In the genomic region with DNA sequence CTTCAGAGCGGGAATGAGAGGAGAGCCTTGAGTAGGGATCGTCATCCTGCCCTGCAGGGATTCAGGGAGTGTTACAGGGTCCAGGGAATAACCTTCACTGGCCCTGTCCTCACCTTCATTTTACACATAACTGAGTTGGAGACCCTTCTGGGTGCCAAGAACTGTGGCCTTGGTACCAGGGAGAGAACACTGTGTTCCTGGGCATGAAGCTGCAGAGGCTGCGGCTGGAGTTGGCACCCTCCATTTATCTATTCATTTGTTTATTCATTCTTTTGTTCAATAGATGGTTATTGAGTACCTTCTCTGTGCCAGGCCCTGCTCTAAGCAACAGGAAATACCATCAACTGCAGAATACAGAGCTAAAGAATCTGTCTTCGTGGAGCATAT, we compare ENCODE assay signal across 2 cellular contexts.
TF ChIP-seq lines count a peak whose summit lies in the region.

No MANE protein-coding gene starts in this region.

TF ChIP-seq in SK-N-SH, 30 proteins besides CTCF, POLR2A, EP300 and RAD21:
- TF ChIP-seq NRF1 (IDR thresholded peaks at IDR 0.05; ENCODE audit: low read depth, low read length): no peak
- no peak for TF ChIP-seq EZH2phosphoT487 (IDR thresholded peaks at IDR 0.05; ENCODE audit: borderline replicate concordance, low read depth)
- TF ChIP-seq FOSL2 (IDR thresholded peaks at IDR 0.05; ENCODE audit: borderline replicate concordance, low read depth): no peak
- no peak for TF ChIP-seq YY1 (IDR thresholded peaks at IDR 0.05; ENCODE audit: low read depth)
- TF ChIP-seq FOXJ3 (CRISPR knock-in tag; IDR thresholded peaks at IDR 0.05): no peak
- TF ChIP-seq GABPA (IDR thresholded peaks at IDR 0.05; ENCODE audit: low read depth): no peak
- TF ChIP-seq, protein P1, sequence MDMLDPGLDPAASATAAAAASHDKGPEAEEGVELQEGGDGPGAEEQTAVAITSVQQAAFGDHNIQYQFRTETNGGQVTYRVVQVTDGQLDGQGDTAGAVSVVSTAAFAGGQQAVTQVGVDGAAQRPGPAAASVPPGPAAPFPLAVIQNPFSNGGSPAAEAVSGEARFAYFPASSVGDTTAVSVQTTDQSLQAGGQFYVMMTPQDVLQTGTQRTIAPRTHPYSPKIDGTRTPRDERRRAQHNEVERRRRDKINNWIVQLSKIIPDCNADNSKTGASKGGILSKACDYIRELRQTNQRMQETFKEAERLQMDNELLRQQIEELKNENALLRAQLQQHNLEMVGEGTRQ (IDR thresholded peaks at IDR 0.05; ENCODE audit: borderline replicate concordance, low read depth, low read length): no peak
- TF ChIP-seq USF1 (IDR thresholded peaks at IDR 0.05; ENCODE audit: borderline replicate concordance, low read depth): no peak

TF ChIP-seq in SK-N-SH treated with all-trans-retinoic acid at 6 μM for 48 hours, 23 proteins besides CTCF, POLR2A, EP300 and RAD21:
- TF ChIP-seq RARB (CRISPR knock-in tag; IDR thresholded peaks at IDR 0.05) (no peak), TOX (CRISPR knock-in tag; IDR thresholded peaks at IDR 0.05; ENCODE audit: borderline replicate concordance) (no peak), PPARA (CRISPR knock-in tag; IDR thresholded peaks at IDR 0.05; ENCODE audit: borderline replicate concordance) (no peak), TCF4 (CRISPR knock-in tag; IDR thresholded peaks at IDR 0.05; ENCODE audit: borderline replicate concordance) (no peak), BACH2 (CRISPR knock-in tag; IDR thresholded peaks at IDR 0.05; ENCODE audit: borderline replicate concordance) (no peak), ZC3H10 (CRISPR knock-in tag; IDR thresholded peaks at IDR 0.05) (no peak), ISL1 (CRISPR knock-in tag; IDR thresholded peaks at IDR 0.05) (no peak), ZFP30 (CRISPR knock-in tag; IDR thresholded peaks at IDR 0.05) (no peak), SNAI2 (CRISPR knock-in tag; IDR thresholded peaks at IDR 0.05) (no peak), ZFP3 (CRISPR knock-in tag; IDR thresholded peaks at IDR 0.05) (no peak), ZNF565 (CRISPR knock-in tag; conservative IDR thresholded peaks at IDR 0.05; ENCODE audit: low read depth) (no peak)
- TF ChIP-seq, protein P2, sequence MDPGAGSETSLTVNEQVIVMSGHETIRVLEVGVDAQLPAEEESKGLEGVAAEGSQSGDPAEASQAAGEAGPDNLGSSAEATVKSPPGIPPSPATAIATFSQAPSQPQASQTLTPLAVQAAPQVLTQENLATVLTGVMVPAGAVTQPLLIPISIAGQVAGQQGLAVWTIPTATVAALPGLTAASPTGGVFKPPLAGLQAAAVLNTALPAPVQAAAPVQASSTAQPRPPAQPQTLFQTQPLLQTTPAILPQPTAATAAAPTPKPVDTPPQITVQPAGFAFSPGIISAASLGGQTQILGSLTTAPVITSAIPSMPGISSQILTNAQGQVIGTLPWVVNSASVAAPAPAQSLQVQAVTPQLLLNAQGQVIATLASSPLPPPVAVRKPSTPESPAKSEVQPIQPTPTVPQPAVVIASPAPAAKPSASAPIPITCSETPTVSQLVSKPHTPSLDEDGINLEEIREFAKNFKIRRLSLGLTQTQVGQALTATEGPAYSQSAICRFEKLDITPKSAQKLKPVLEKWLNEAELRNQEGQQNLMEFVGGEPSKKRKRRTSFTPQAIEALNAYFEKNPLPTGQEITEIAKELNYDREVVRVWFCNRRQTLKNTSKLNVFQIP (CRISPR knock-in tag; IDR thresholded peaks at IDR 0.05; ENCODE audit: borderline replicate concordance, low read depth): no peak
